In genomic region chr17:71085238-71086033, GRCh38 we compare ENCODE assay signal across 9 cellular contexts.
DNase-seq lines count a peak whose midpoint lies in the region; ATAC-seq, FAIRE-seq and TF ChIP-seq lines count a peak whose summit lies in the region.
"Had no signal": no experiment of that assay in that cellular context is flagged by ENCODE, and none has a peak within 500 bp of the region (broad histone marks: within the 10 kb centered on the region; RNA-seq: fewer than 3 reads in every experiment).

No MANE protein-coding gene starts in this region.

- H3K36me3 ChIP-seq in PC-3 (ENCODE audit: low read depth, low read length) (no peaks in the 10 kb centered on the region), vagina (no peaks in the 10 kb centered on the region)

- no peak overlapping the region for H3K27ac ChIP-seq in PC-3 (ENCODE audit: low read length)
- H3K27ac ChIP-seq in vagina = no peak overlapping the region

- TF ChIP-seq POLR2A in GM12891 (IDR thresholded peaks at IDR 0.05; ENCODE audit: low read depth, low read length) (no peak), vagina (IDR thresholded peaks at IDR 0.05) (no peak)

- no peaks in the 10 kb centered on the region for H3K9me3 ChIP-seq in PC-3 (ENCODE audit: low read length)
- H3K9me3 ChIP-seq in vagina = no peaks in the 10 kb centered on the region

- TF ChIP-seq CTCF in AG10803 (conservative IDR thresholded peaks at IDR 0.05; ENCODE audit: low read length) = peak; percentile 44
- peak; percentile 67 for TF ChIP-seq CTCF in PC-3 (conservative IDR thresholded peaks at IDR 0.05; ENCODE audit: low read depth, low read length)
- no peak for TF ChIP-seq CTCF in vagina (IDR thresholded peaks at IDR 0.05)

- H3K4me3 ChIP-seq in AG10803 (ENCODE audit: low read length) (no peak overlapping the region), PC-3 (ENCODE audit: low read length) (no peak overlapping the region), vagina (no peak overlapping the region)

- H3K79me2 ChIP-seq in PC-3 (ENCODE audit: low read length) = no peaks in the 10 kb centered on the region

- H2AFZ ChIP-seq in PC-3 (ENCODE audit: low read length) = no peak overlapping the region

- H3K4me1 ChIP-seq in PC-3 (ENCODE audit: insufficient read depth, low read length) (no peaks in the 10 kb centered on the region), vagina (no peaks in the 10 kb centered on the region)

- BruUV-seq in PC-3 (replicated peaks; lab: Mats Ljungman, UMichigan) = no TSS peak

- peak; percentile 16 for DNase-seq in AG10803 (ENCODE audit: low read depth)
- DNase-seq in GM12891 (ENCODE audit: insufficient read length, low spot score) = peak; percentile 0
- DNase-seq in PC-3 = peak; percentile 46
- DNase-seq in glomerular visceral epithelial cell (ENCODE audit: extremely low spot score) = peak; percentile 21
- DNase-seq in cerebellar cortex (ENCODE audit: low spot score) = no peak
- DNase-seq in vagina (ENCODE audit: extremely low spot score in 2 of 2) = no peak
- no peak for DNase-seq in effector CD4-positive, alpha-beta T cell
- DNase-seq: natural killer cell had no signal

- H4K20me1 ChIP-seq in PC-3 (ENCODE audit: low read length) = no peaks in the 10 kb centered on the region

- H3K27me3 ChIP-seq in PC-3 (ENCODE audit: low read length) = no peaks in the 10 kb centered on the region
- no peaks in the 10 kb centered on the region for H3K27me3 ChIP-seq in vagina

- 0 out of 2 replicates have a peak, but pooled peaks have one; percentile 29 for ATAC-seq in PC-3
- ATAC-seq in HG02763 (IDR thresholded peaks at IDR 0.05; ENCODE audit: unreplicated experiment) = no peak
- ATAC-seq: natural killer cell had no signal

- intact Hi-C loops in PC-3 (cut with micrococcal nuclease) (loop anchor here (2.0 to 10.0 kb wide), 2 partner anchors 231 to 449 kb away; no protein-coding TSS in a partner anchor), vagina (cut with DNase I) (no loop called here)

- H3K9me2 ChIP-seq in PC-3 (replicated peaks; ENCODE audit: low read length) = no peaks in the 10 kb centered on the region

- H3F3A ChIP-seq in PC-3 (ENCODE audit: low read length, unreplicated experiment) = no peaks in the 10 kb centered on the region

- no peak for FAIRE-seq in GM12891 (lab: Jason Lieb, UNC)

- no peak overlapping the region for H3K4me2 ChIP-seq in PC-3 (ENCODE audit: low read length)

- CTCF ChIA-PET in PC-3 (lab: Charles Lee) = interaction anchor here (0.6 to 2.0 kb wide), 3 partner anchors 318 to 903 kb away, joined by 3 to 15 read pairs (median 5); no protein-coding TSS in a partner anchor

- H3K9ac ChIP-seq in PC-3 (ENCODE audit: low read length) = no peak overlapping the region

- POLR2A ChIA-PET in PC-3 (lab: Charles Lee; ENCODE audit: unreplicated experiment) = interaction anchor here (0.5 kb wide), 1 partner anchor 101 kb away, joined by 3 read pairs; no protein-coding TSS in a partner anchor

TF ChIP-seq in GM12891, 5 proteins besides CTCF, POLR2A, EP300 and RAD21:
- TF ChIP-seq TAF1 (IDR thresholded peaks at IDR 0.05; ENCODE audit: low read depth, low read length) (no peak), POLR2AphosphoS5 (IDR thresholded peaks at IDR 0.05; ENCODE audit: low read depth, low read length) (no peak), POU2F2 (IDR thresholded peaks at IDR 0.05; ENCODE audit: low read depth, low read length) (no peak), PAX5 (IDR thresholded peaks at IDR 0.05; ENCODE audit: insufficient read depth, low read length, severe bottlenecking) (no peak), SPI1 (IDR thresholded peaks at IDR 0.05; ENCODE audit: low read depth, low read length) (no peak)

Comparison
In these comparisons a context has a peak if more than half of its experiments do, and no peak if none do; other contexts are left out.
1. DNase-seq: peak in AG10803 (single experiment), GM12891 (single experiment), PC-3 (single experiment) and glomerular visceral epithelial cell (single experiment); none in cerebellar cortex (single experiment), vagina (0 of 2) and effector CD4-positive, alpha-beta T cell (single experiment).
2. CTCF ChIP-seq: peak in AG10803 (single experiment) and PC-3 (single experiment); none in vagina (0 of 3).